1 cellular context compared by ENCODE assay signal in the genomic region with DNA sequence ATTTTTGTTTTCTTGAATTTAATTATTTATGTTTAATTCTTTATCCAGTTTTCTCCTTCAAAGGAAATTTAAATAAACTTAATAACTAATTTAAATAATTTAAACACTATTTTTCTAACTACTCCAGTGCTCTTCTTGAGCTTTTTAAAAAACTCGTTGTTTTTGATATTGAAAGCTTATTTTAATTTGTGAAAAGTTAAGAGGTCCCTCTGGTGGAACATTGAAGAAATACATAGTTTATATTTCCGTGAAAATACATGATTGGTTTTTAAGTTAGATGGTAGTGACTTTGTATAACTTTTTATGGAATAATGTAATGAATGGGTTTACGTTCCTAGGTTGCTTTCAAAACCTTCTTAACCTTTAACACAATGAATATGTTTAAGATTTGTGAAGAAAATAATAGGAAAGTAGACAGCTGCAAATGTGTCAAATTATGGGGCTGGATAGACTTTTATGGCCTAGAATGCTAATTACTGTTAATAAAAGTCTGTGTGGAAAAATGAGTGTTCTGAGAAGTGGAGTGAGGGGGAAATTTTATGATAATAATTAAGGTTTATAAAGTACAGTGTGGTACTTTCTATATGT.
TF ChIP-seq lines count a peak whose summit lies in the region.

No MANE protein-coding gene starts in this region.

TF ChIP-seq in GM12878, 131 proteins besides CTCF, POLR2A, EP300 and RAD21 (continued from another document):
- TF ChIP-seq, protein P1, sequence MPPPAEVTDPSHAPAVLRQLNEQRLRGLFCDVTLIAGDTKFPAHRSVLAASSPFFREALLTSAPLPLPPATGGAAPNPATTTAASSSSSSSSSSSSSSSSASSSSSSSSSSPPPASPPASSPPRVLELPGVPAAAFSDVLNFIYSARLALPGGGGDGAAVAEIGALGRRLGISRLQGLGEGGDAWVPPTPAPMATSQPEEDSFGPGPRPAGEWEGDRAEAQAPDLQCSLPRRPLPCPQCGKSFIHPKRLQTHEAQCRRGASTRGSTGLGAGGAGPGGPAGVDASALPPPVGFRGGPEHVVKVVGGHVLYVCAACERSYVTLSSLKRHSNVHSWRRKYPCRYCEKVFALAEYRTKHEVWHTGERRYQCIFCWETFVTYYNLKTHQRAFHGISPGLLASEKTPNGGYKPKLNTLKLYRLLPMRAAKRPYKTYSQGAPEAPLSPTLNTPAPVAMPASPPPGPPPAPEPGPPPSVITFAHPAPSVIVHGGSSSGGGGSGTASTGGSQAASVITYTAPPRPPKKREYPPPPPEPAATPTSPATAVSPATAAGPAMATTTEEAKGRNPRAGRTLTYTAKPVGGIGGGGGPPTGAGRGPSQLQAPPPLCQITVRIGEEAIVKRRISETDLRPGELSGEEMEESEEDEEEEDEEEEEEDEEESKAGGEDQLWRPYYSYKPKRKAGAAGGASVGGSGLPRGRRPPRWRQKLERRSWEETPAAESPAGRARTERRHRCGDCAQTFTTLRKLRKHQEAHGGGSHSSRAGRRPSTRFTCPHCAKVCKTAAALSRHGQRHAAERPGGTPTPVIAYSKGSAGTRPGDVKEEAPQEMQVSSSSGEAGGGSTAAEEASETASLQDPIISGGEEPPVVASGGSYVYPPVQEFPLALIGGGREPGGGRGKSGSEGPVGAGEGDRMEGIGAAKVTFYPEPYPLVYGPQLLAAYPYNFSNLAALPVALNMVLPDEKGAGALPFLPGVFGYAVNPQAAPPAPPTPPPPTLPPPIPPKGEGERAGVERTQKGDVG (CRISPR knock-in tag; IDR thresholded peaks at IDR 0.05): no peak
- TF ChIP-seq SMC3 (IDR thresholded peaks at IDR 0.05; ENCODE audit: borderline replicate concordance, low read length): peak; percentile 60; the same call in 1 of the 2 replicates
- TF ChIP-seq, protein P2, sequence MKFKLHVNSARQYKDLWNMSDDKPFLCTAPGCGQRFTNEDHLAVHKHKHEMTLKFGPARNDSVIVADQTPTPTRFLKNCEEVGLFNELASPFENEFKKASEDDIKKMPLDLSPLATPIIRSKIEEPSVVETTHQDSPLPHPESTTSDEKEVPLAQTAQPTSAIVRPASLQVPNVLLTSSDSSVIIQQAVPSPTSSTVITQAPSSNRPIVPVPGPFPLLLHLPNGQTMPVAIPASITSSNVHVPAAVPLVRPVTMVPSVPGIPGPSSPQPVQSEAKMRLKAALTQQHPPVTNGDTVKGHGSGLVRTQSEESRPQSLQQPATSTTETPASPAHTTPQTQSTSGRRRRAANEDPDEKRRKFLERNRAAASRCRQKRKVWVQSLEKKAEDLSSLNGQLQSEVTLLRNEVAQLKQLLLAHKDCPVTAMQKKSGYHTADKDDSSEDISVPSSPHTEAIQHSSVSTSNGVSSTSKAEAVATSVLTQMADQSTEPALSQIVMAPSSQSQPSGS (IDR thresholded peaks at IDR 0.05; ENCODE audit: low read length): no peak
